Comparison of ENCODE assay signal across 16 cellular contexts in genomic region chr7:39356531-39356930, GRCh38.
DNase-seq lines count a peak whose midpoint lies in the region; ATAC-seq and TF ChIP-seq lines count a peak whose summit lies in the region.
"Had no signal": no experiment of that assay in that cellular context is flagged by ENCODE, and none has a peak within 500 bp of the region (broad histone marks: within the 10 kb centered on the region; RNA-seq: fewer than 3 reads in every experiment).

No MANE protein-coding gene starts in this region.

- peak; percentile 48 for DNase-seq in AG20443 (ENCODE audit: low spot score)
- DNase-seq in GM03348 (ENCODE audit: low spot score), result peak; percentile 16
- DNase-seq in central memory CD8-positive, alpha-beta T cell (ENCODE audit: low spot score in 2 of 2), result no peak
- no peak for DNase-seq in memory B cell (ENCODE audit: low spot score in 2 of 2)
- no peak for DNase-seq in Ammon's horn (ENCODE audit: low spot score)
- no peak for DNase-seq in Calu3
- DNase-seq in NCI-H748 treated with DMSO at 0.1 percent for 48 hours (lab: John Stamatoyannopoulos, UW), result no peak
- DNase-seq: BE2C; CD4-positive, alpha-beta memory T cell; DMS153; DMS79 treated with DMSO at 0.1 percent for 48 hours; GDM1; H9 had no signal

- peak overlapping the region; percentile 10 for H3K4me3 Mint-ChIP-seq in central memory CD8-positive, alpha-beta T cell
- H3K4me3 Mint-ChIP-seq in memory B cell, result no peak overlapping the region
- no peak overlapping the region for H3K4me3 Mint-ChIP-seq in Calu3 (ENCODE audit: low read depth, unreplicated experiment)
- H3K4me3 Mint-ChIP-seq: GM23338, H9 had no signal

- H3K4me1 Mint-ChIP-seq in central memory CD8-positive, alpha-beta T cell, result peaks cover 12% of the 10 kb centered on the region
- H3K4me1 Mint-ChIP-seq in memory B cell, result peaks cover 8% of the 10 kb centered on the region
- H3K4me1 Mint-ChIP-seq in Calu3 (ENCODE audit: low read depth, unreplicated experiment), result peaks cover 17% of the 10 kb centered on the region

- intact Hi-C loops in Calu3 (cut with micrococcal nuclease; ENCODE audit: unreplicated experiment), result loop anchor here (10.0 kb wide), 3 partner anchors 222 to 562 kb away; no protein-coding TSS in a partner anchor

- H3K27me3 Mint-ChIP-seq in central memory CD8-positive, alpha-beta T cell, result no peaks in the 10 kb centered on the region
- H3K27me3 Mint-ChIP-seq in memory B cell (no peaks in the 10 kb centered on the region), Calu3 (ENCODE audit: unreplicated experiment) (no peaks in the 10 kb centered on the region)
- H3K27me3 Mint-ChIP-seq: CD4-positive, alpha-beta memory T cell had no signal

- CTCF ChIA-PET in Calu3 (lab: Charles Lee), result no interaction called here

- no peak for TF ChIP-seq CTCF in Calu3 (IDR thresholded peaks at IDR 0.05; ENCODE audit: unreplicated experiment)

- no TSS peak for BruUV-seq in Calu3 (replicated peaks; lab: Mats Ljungman, UMichigan)

- H3K36me3 Mint-ChIP-seq in central memory CD8-positive, alpha-beta T cell (ENCODE audit: insufficient read depth), result peaks cover 1% of the 10 kb centered on the region
- H3K36me3 Mint-ChIP-seq in memory B cell (no peaks in the 10 kb centered on the region), Calu3 (ENCODE audit: insufficient read depth, unreplicated experiment) (no peaks in the 10 kb centered on the region)
- H3K36me3 Mint-ChIP-seq: CD4-positive, alpha-beta memory T cell had no signal

- H3K9me3 Mint-ChIP-seq in central memory CD8-positive, alpha-beta T cell, result no peaks in the 10 kb centered on the region
- H3K9me3 Mint-ChIP-seq in memory B cell (no peaks in the 10 kb centered on the region), Calu3 (ENCODE audit: low read depth, unreplicated experiment) (no peaks in the 10 kb centered on the region)
- H3K9me3 Mint-ChIP-seq: CD4-positive, alpha-beta memory T cell; GM23338; H9 had no signal

- no peak for ATAC-seq in central memory CD8-positive, alpha-beta T cell (replicated peaks; ENCODE audit: extremely low read depth, poor library complexity, severe bottlenecking)
- ATAC-seq in memory B cell (ENCODE audit: low read depth), result no peak
- no peak for ATAC-seq in GM21619 (IDR thresholded peaks at IDR 0.05; ENCODE audit: unreplicated experiment)
- ATAC-seq: A549, GM23338 had no signal

- peak overlapping the region; percentile 52 for H3K27ac Mint-ChIP-seq in central memory CD8-positive, alpha-beta T cell (ENCODE audit: low read depth)
- H3K27ac Mint-ChIP-seq in memory B cell, result peak overlapping the region; percentile 18
- H3K27ac Mint-ChIP-seq in Calu3 (ENCODE audit: unreplicated experiment), result no peak overlapping the region
- H3K27ac Mint-ChIP-seq: H9 had no signal

Comparison
In these comparisons a context has a peak if more than half of its experiments do, and no peak if none do; other contexts are left out.
1. DNase-seq: peak in AG20443 (single experiment) and GM03348 (single experiment); none in central memory CD8-positive, alpha-beta T cell (0 of 2), memory B cell (0 of 2), Ammon's horn (single experiment), Calu3 (single experiment) and NCI-H748 treated with DMSO at 0.1 percent for 48 hours (single experiment).